Comparison of ENCODE assay signal across 8 cellular contexts in the genomic region with DNA sequence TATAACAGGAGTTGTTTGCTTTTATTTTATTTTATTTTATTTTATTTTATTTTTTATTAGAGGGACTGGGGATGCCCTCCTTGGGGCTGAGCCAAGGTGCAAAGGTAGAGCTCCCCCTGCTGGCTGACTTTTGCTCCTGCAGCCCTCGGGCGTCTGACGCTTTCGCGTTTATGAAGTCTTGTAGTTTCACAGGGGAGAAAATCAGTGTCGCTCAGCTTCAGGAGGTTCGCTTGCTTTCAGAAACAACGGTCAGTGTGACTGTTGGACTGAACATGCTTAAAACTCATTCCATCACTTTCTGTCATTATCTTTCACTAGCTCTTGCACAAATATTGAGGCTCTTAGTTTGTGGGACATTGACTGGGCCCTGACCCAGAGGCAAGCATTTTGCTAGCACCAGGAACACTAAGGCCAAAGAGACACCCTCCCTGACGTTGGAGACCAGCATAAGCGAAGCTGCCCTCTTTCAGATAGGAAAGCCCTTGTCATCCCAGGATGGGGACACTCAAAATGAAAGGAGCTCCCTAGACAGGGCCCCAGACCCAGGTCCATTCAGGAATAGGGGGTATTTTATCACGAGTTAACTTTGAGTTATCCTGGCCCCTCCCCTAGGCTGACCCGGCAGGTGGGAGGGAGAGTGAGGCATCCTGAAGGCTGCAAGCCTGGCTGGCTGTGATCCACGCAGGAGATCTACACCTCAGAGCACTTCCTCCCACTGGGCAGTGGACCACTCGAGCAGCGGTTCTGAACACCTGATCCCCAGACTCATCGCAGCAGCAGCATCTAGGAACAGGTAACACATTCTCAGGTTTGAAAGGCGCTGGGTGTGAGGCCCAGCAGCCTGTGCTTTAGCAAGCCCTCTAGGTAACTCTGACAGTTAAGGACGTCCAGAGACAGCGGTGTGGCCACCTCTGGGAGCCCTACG. TPM values are rescaled to one million over a fixed set of nuclear protein-coding genes. Genes with fewer than 3 reads are reported as not detected.
DNase-seq lines count a peak whose midpoint lies in the region; TF ChIP-seq lines count a peak whose summit lies in the region.

No MANE protein-coding gene starts in this region.

- DNase-seq in HUDEP-2 (lab: John Stamatoyannopoulos, UW; ENCODE audit: unreplicated experiment in 76 of 76) (peak in 45 of 76 experiments; percentile 3 to 62 (median 28)), SK-N-DZ (ENCODE audit: low spot score) (peak; percentile 62), head of caudate nucleus (peak; percentile 17 to 91 (median 70)), prostate gland (ENCODE audit: low spot score) (peak; percentile 42), ureter (ENCODE audit: low spot score) (peak; percentile 76)
- DNase-seq in activated gamma-delta T cell treated with anti-CD3 and anti-CD28 coated beads, Interleukin-2, amount 50 U/mL, for 16 hours (ENCODE audit: low read depth) = peak; percentile 73

- intact Hi-C loops in head of caudate nucleus (cut with DNase I) = loop anchor here (5.0 to 10.0 kb wide), 2 partner anchors 156 to 434 kb away; no protein-coding TSS in a partner anchor
- intact Hi-C loops in prostate gland (cut with DNase I) = loop anchor here (1.0 kb wide), 1 partner anchor 156 kb away; no protein-coding TSS in a partner anchor

- H3K27me3 ChIP-seq in prostate gland (replicated peaks; ENCODE audit: insufficient read depth) = no peaks in the 10 kb centered on the region

- TF ChIP-seq CTCF in 22Rv1 (IDR thresholded peaks at IDR 0.05) (peak; percentile 93), GM12872 (IDR thresholded peaks at IDR 0.05; ENCODE audit: insufficient read depth, low read depth, low read length) (peak; percentile 93), prostate gland (IDR thresholded peaks at IDR 0.05) (peak; percentile 86 to 95 (median 90))

- H3K27ac ChIP-seq in 22Rv1 (no peak overlapping the region), prostate gland (peak overlapping the region; percentile 9 to 54)

- H3K9me3 ChIP-seq in prostate gland = no peaks in the 10 kb centered on the region

- WGBS in prostate gland = 54% methylated on average over 20 of the region's 20 CpGs

- H3K36me3 ChIP-seq in prostate gland = no peaks in the 10 kb centered on the region

- no peak for TF ChIP-seq POLR2A in prostate gland (IDR thresholded peaks at IDR 0.05)

- no peak overlapping the region for H3K4me3 ChIP-seq in prostate gland

- H3K4me1 ChIP-seq in prostate gland (replicated peaks) = no peaks in the 10 kb centered on the region

RNA-seq across cellular contexts. Expression of gene LGALSL, which starts 34.4 kb away (rescaled TPM):
- polyA plus RNA-seq in SK-N-DZ (2014; cell fraction: cytosol; rRNA removed) = 3.7 and 6.5 TPM in 2 replicates
- polyA plus RNA-seq in SK-N-DZ (2014; cell fraction: nucleus; rRNA removed) = 10.1 and 12.8 TPM in 2 replicates
- total RNA-seq in prostate gland (10 to 100 TPM; 12.8 to 36.7 TPM), ureter (10.0 TPM)

RNA-seq across cellular contexts. Expression of gene AFTPH, which starts 35.8 kb away (rescaled TPM):
- 18.4 and 20.4 TPM in 2 replicates for polyA plus RNA-seq in SK-N-DZ (2014; cell fraction: cytosol; rRNA removed)
- polyA plus RNA-seq in SK-N-DZ (2014; cell fraction: nucleus; rRNA removed) = 17.1 and 19.9 TPM in 2 replicates
- total RNA-seq in prostate gland = 10 to 100 TPM; 61.3 to 68.1 TPM
- 51.1 TPM for total RNA-seq in ureter
